Comparison of ENCODE assay signal across 8 cellular contexts in genomic region chr17:28547623-28548416, GRCh38. TPM values are rescaled to one million over a fixed set of nuclear protein-coding genes. Genes with fewer than 3 reads are reported as not detected.
DNase-seq lines count a peak whose midpoint lies in the region; ATAC-seq and FAIRE-seq lines count a peak whose summit lies in the region.

No MANE protein-coding gene starts in this region.

- no peaks in the 10 kb centered on the region for H3K9me3 ChIP-seq in CD4-positive, alpha-beta memory T cell (ENCODE audit: control insufficient read depth in 1 of 2, low read length in 2 of 2)

- no peaks in the 10 kb centered on the region for H3K9me3 Mint-ChIP-seq in CD4-positive, alpha-beta memory T cell

- peak overlapping the region in 6 of 8 donors; percentile 5 to 85 (median 28) for H3K4me3 Mint-ChIP-seq in CD4-positive, alpha-beta memory T cell

- peaks cover 10% of the 10 kb centered on the region for H3K36me3 ChIP-seq in CD4-positive, alpha-beta memory T cell (ENCODE audit: insufficient read depth, low read length)

- POLR2A ChIA-PET in CD4-positive, alpha-beta memory T cell (lab: Charles Lee; ENCODE audit: partially characterized antibody), result interaction anchor here (1.6 to 5.9 kb wide), 4 partner anchors 23 to 114 kb away, joined by 3 to 48 read pairs (median 32); partner anchors contain the start of genes ALDOC, PIGS, SDF2 and SPAG5

- peak overlapping the region; percentile 84 for H3K27ac ChIP-seq in CD4-positive, alpha-beta memory T cell (ENCODE audit: low read depth, low read length)

- CTCF ChIA-PET in CD4-positive, alpha-beta memory T cell (lab: Charles Lee; ENCODE audit: partially characterized antibody), result interaction anchor here (1.0 to 4.7 kb wide), 8 partner anchors 8 to 128 kb away, joined by 3 to 36 read pairs (median 8); partner anchors contain the start of genes PIGS and RSKR

- peaks cover 42 to 55% (median 46%) of the 10 kb centered on the region in 4 donors for H3K4me1 Mint-ChIP-seq in CD4-positive, alpha-beta memory T cell

- H3K27ac Mint-ChIP-seq in CD4-positive, alpha-beta memory T cell, result peak overlapping the region; percentile 94 to 98 (median 96)

- intact Hi-C loops in CD4-positive, alpha-beta memory T cell (cut with micrococcal nuclease), result loop anchor here (1.0 kb wide), 3 partner anchors 51 to 65 kb away; partner anchors contain the start of gene SPAG5
- intact Hi-C loops in left colon (cut with DNase I, micrococcal nuclease), result no loop called here

- H3K27me3 Mint-ChIP-seq in CD4-positive, alpha-beta memory T cell, result no peaks in the 10 kb centered on the region

- no peaks in the 10 kb centered on the region for H3K27me3 ChIP-seq in CD4-positive, alpha-beta memory T cell (ENCODE audit: insufficient read depth, low read length)

- DNase-seq in CD4-positive, alpha-beta memory T cell, result peak; percentile 36 to 55 (median 40)
- DNase-seq in GM19239 (ENCODE audit: insufficient read length, low spot score) (peak; percentile 65), NCI-H1105 treated with DMSO at 0.1 percent for 48 hours (lab: John Stamatoyannopoulos, UW) (peak; percentile 26), cerebellar cortex (ENCODE audit: low spot score) (peak; percentile 75), left colon (peak; percentile 79 to 87)
- DNase-seq in activated CD4-positive, CD25-positive, alpha-beta regulatory T cell treated with anti-CD3 and anti-CD28 coated beads, Interleukin-2, amount 50 U/mL, for 16 hours (ENCODE audit: low read depth, low spot score), result peak; percentile 21
- DNase-seq in stimulated activated CD4-positive, alpha-beta T cell treated with anti-CD3 and anti-CD28 coated beads, Interleukin-4, amount 100 ng/mL, for 24 hours, result peak; percentile 72

- H3K4me3 ChIP-seq in CD4-positive, alpha-beta memory T cell (ENCODE audit: low read length in 2 of 2), result no peak overlapping the region

- peak; percentile 56 for ATAC-seq in left colon
- ATAC-seq in GM19455 (IDR thresholded peaks at IDR 0.05; ENCODE audit: unreplicated experiment), result no peak

- peak; percentile 96 for FAIRE-seq in GM19239 (lab: Jason Lieb, UNC)

- peaks cover 4 to 16% of the 10 kb centered on the region in 2 donors for H3K36me3 Mint-ChIP-seq in CD4-positive, alpha-beta memory T cell

- peaks cover 45% of the 10 kb centered on the region for H3K4me1 ChIP-seq in CD4-positive, alpha-beta memory T cell (ENCODE audit: insufficient read depth, low read length)

RNA-seq across cellular contexts. Expression of gene UNC119, which starts 4.6 kb away (rescaled TPM):
- total RNA-seq in CD4-positive, alpha-beta memory T cell, result 10 to 100 TPM; 38.8 to 39.6 TPM
- 10 to 100 TPM; 31.8 to 44.0 TPM for polyA plus RNA-seq in CD4-positive, alpha-beta memory T cell
- total RNA-seq in left colon, result 10 to 100 TPM; 26.7 to 32.4 TPM

RNA-seq across cellular contexts. Expression of gene PIGS, which starts 23.5 kb away (rescaled TPM):
- 10 to 100 TPM; 57.9 to 58.2 TPM for total RNA-seq in CD4-positive, alpha-beta memory T cell
- polyA plus RNA-seq in CD4-positive, alpha-beta memory T cell, result 10 to 100 TPM; 57.3 to 69.8 TPM
- total RNA-seq in left colon, result 10 to 100 TPM; 82.5 to 94.6 TPM

RNA-seq across cellular contexts. Expression of gene ALDOC, which starts 28.9 kb away (rescaled TPM):
- 10 to 100 TPM; 30.1 to 33.7 TPM for total RNA-seq in CD4-positive, alpha-beta memory T cell
- 10 to 100 TPM; 50.2 to 62.2 TPM for polyA plus RNA-seq in CD4-positive, alpha-beta memory T cell
- 10 to 100 TPM; 26.0 to 38.6 TPM for total RNA-seq in left colon

RNA-seq across cellular contexts. Expression of gene FOXN1, which starts 41.7 kb away (rescaled TPM):
- total RNA-seq in CD4-positive, alpha-beta memory T cell, result not detected
- polyA plus RNA-seq in CD4-positive, alpha-beta memory T cell, result not detected
- under 1 TPM; 0.36 to 0.64 TPM for total RNA-seq in left colon

RNA-seq across cellular contexts. Expression of gene SPAG5, which starts 51.0 kb away (rescaled TPM):
- total RNA-seq in CD4-positive, alpha-beta memory T cell, result 10 to 100 TPM in 1 of 2 experiments, 1 to 10 TPM in 1; 9.2 to 10.2 TPM
- 1 to 10 TPM in 1 of 2 donors, not detected in 1; 1.4 TPM for polyA plus RNA-seq in CD4-positive, alpha-beta memory T cell
- total RNA-seq in left colon, result 10 to 100 TPM in 1 of 2 donors, 1 to 10 TPM in 1; 9.7 to 24.4 TPM

Comparison
In these comparisons a context has a peak if more than half of its experiments do, and no peak if none do; other contexts are left out.
1. DNase-seq: peak in every context shown above with its lines; median percentile 83 in left colon; 75 in cerebellar cortex; 72 in stimulated activated CD4-positive, alpha-beta T cell treated with anti-CD3 and anti-CD28 coated beads, Interleukin-4, amount 100 ng/mL, for 24 hours; 65 in GM19239; 40 in CD4-positive, alpha-beta memory T cell; 26 in NCI-H1105 treated with DMSO at 0.1 percent for 48 hours; 21 in activated CD4-positive, CD25-positive, alpha-beta regulatory T cell treated with anti-CD3 and anti-CD28 coated beads, Interleukin-2, amount 50 U/mL, for 16 hours.